In the genomic region with DNA sequence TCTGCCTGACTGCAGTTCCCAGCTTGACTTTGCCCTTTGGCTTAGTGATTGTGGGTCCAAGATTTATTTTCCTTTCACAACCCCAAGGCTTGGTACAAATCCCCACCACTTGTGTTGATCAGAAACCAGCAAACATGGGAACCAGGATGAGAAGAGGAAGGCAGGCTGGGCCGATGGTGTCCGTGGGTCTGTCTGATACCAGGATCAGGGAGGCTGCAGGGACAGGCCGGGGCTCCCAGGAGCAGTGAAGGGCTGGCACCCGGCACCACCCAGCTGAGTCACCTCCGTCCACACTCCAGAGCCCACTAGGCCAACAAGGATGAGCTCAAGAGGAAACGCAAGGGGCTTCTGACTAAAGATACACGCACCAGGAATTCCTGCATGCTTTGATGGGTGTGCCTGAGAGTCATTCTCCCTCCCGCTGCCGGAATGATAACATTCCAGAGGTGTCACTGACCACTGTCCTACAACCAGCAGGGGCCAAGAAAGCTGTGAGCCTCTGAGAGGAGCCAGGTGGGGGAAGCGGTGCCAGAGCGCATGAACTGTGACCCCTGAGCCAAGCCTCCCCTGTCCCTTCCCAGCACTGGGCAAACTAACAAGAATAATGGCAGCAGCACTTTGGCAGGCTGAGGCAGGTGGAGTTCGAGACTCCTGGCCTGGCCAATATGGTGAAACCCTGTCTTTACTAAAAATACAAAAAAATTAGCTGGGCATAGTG, we compare ENCODE assay signal across 1 cellular context.
TF ChIP-seq lines count a peak whose summit lies in the region.

No MANE protein-coding gene starts in this region.

TF ChIP-seq in HepG2, 621 proteins besides CTCF, POLR2A, EP300 and RAD21 (continues in another document):
- TF ChIP-seq, protein P1, sequence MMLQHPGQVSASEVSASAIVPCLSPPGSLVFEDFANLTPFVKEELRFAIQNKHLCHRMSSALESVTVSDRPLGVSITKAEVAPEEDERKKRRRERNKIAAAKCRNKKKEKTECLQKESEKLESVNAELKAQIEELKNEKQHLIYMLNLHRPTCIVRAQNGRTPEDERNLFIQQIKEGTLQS (CRISPR knock-in tag; IDR thresholded peaks at IDR 0.05): peak; percentile 52; the same call in 1 of the 2 replicates
- TF ChIP-seq, protein P2, sequence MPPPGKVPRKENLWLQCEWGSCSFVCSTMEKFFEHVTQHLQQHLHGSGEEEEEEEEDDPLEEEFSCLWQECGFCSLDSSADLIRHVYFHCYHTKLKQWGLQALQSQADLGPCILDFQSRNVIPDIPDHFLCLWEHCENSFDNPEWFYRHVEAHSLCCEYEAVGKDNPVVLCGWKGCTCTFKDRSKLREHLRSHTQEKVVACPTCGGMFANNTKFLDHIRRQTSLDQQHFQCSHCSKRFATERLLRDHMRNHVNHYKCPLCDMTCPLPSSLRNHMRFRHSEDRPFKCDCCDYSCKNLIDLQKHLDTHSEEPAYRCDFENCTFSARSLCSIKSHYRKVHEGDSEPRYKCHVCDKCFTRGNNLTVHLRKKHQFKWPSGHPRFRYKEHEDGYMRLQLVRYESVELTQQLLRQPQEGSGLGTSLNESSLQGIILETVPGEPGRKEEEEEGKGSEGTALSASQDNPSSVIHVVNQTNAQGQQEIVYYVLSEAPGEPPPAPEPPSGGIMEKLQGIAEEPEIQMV (CRISPR knock-in tag; IDR thresholded peaks at IDR 0.05; ENCODE audit: low read depth): peak; percentile 43; the same call in 1 of the 2 replicates
- TF ChIP-seq SMAD3 (CRISPR knock-in tag; IDR thresholded peaks at IDR 0.05) (no peak), HDAC1 (CRISPR knock-in tag; IDR thresholded peaks at IDR 0.05) (peak; percentile 74), SRSF9 (IDR thresholded peaks at IDR 0.05; ENCODE audit: borderline replicate concordance, insufficient read depth, low read depth, low read length, poor library complexity, severe bottlenecking) (no peak), RXRA (CRISPR knock-in tag; IDR thresholded peaks at IDR 0.05) (peak; percentile 34; the same call in 1 of the 2 replicates), MXI1 (IDR thresholded peaks at IDR 0.05; ENCODE audit: borderline replicate concordance, low read depth, low read length) (peak; percentile 44; the same call in 1 of the 3 replicates), ZNF296 (CRISPR knock-in tag; conservative IDR thresholded peaks at IDR 0.05) (0 out of 2 replicates have a peak, but pooled peaks have one; percentile 37), ZBTB7B (CRISPR knock-in tag; IDR thresholded peaks at IDR 0.05) (peak; percentile 31; the same call in 1 of the 2 replicates), ZNF747 (CRISPR knock-in tag; IDR thresholded peaks at IDR 0.05; ENCODE audit: borderline replicate concordance) (0 out of 2 replicates have a peak, but pooled peaks have one; percentile 30), ZNF550 (CRISPR knock-in tag; IDR thresholded peaks at IDR 0.05; ENCODE audit: borderline replicate concordance) (no peak; the same call in 1 of the 2 replicates), ZBTB3 (CRISPR knock-in tag; IDR thresholded peaks at IDR 0.05; ENCODE audit: borderline replicate concordance, low read depth) (no peak), RARA (CRISPR knock-in tag; IDR thresholded peaks at IDR 0.05) (0 out of 2 replicates have a peak, but pooled peaks have one; percentile 21), ASH2L (IDR thresholded peaks at IDR 0.05; ENCODE audit: insufficient read length, low read depth, low read length) (peak; percentile 21), RXRB (CRISPR knock-in tag; IDR thresholded peaks at IDR 0.05; ENCODE audit: borderline replicate concordance) (peak; percentile 38; the same call in 1 of the 2 replicates), ZNF772 (CRISPR knock-in tag; IDR thresholded peaks at IDR 0.05) (no peak), NR2C2 (CRISPR knock-in tag; IDR thresholded peaks at IDR 0.05; ENCODE audit: borderline replicate concordance) (peak; percentile 76), RARG (CRISPR knock-in tag; IDR thresholded peaks at IDR 0.05; ENCODE audit: low read depth) (peak; percentile 93; the same call in 1 of the 2 replicates), IRX3 (CRISPR knock-in tag; IDR thresholded peaks at IDR 0.05; ENCODE audit: borderline replicate concordance, low read depth) (no peak), HDAC2 (CRISPR knock-in tag; IDR thresholded peaks at IDR 0.05) (peak; percentile 52), NONO (IDR thresholded peaks at IDR 0.05) (no peak), NONO (CRISPR knock-in tag; conservative IDR thresholded peaks at IDR 0.05) (no peak), MEIS1 (CRISPR knock-in tag; IDR thresholded peaks at IDR 0.05; ENCODE audit: borderline replicate concordance) (peak; percentile 48; the same call in 1 of the 2 replicates), ZBTB38 (CRISPR knock-in tag; IDR thresholded peaks at IDR 0.05) (0 out of 2 replicates have a peak, but pooled peaks have one; percentile 33)
- TF ChIP-seq, protein P3, sequence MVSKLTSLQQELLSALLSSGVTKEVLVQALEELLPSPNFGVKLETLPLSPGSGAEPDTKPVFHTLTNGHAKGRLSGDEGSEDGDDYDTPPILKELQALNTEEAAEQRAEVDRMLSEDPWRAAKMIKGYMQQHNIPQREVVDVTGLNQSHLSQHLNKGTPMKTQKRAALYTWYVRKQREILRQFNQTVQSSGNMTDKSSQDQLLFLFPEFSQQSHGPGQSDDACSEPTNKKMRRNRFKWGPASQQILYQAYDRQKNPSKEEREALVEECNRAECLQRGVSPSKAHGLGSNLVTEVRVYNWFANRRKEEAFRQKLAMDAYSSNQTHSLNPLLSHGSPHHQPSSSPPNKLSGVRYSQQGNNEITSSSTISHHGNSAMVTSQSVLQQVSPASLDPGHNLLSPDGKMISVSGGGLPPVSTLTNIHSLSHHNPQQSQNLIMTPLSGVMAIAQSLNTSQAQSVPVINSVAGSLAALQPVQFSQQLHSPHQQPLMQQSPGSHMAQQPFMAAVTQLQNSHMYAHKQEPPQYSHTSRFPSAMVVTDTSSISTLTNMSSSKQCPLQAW (CRISPR knock-in tag; IDR thresholded peaks at IDR 0.05): 0 out of 2 replicates have a peak, but pooled peaks have one; percentile 34
- TF ChIP-seq, protein P4, sequence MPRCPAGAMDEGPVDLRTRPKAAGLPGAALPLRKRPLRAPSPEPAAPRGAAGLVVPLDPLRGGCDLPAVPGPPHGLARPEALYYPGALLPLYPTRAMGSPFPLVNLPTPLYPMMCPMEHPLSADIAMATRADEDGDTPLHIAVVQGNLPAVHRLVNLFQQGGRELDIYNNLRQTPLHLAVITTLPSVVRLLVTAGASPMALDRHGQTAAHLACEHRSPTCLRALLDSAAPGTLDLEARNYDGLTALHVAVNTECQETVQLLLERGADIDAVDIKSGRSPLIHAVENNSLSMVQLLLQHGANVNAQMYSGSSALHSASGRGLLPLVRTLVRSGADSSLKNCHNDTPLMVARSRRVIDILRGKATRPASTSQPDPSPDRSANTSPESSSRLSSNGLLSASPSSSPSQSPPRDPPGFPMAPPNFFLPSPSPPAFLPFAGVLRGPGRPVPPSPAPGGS (CRISPR knock-in tag; IDR thresholded peaks at IDR 0.05): no peak
- TF ChIP-seq, protein P5, sequence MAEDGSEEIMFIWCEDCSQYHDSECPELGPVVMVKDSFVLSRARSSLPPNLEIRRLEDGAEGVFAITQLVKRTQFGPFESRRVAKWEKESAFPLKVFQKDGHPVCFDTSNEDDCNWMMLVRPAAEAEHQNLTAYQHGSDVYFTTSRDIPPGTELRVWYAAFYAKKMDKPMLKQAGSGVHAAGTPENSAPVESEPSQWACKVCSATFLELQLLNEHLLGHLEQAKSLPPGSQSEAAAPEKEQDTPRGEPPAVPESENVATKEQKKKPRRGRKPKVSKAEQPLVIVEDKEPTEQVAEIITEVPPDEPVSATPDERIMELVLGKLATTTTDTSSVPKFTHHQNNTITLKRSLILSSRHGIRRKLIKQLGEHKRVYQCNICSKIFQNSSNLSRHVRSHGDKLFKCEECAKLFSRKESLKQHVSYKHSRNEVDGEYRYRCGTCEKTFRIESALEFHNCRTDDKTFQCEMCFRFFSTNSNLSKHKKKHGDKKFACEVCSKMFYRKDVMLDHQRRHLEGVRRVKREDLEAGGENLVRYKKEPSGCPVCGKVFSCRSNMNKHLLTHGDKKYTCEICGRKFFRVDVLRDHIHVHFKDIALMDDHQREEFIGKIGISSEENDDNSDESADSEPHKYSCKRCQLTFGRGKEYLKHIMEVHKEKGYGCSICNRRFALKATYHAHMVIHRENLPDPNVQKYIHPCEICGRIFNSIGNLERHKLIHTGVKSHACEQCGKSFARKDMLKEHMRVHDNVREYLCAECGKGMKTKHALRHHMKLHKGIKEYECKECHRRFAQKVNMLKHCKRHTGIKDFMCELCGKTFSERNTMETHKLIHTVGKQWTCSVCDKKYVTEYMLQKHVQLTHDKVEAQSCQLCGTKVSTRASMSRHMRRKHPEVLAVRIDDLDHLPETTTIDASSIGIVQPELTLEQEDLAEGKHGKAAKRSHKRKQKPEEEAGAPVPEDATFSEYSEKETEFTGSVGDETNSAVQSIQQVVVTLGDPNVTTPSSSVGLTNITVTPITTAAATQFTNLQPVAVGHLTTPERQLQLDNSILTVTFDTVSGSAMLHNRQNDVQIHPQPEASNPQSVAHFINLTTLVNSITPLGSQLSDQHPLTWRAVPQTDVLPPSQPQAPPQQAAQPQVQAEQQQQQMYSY (CRISPR knock-in tag; IDR thresholded peaks at IDR 0.05): 0 out of 2 replicates have a peak, but pooled peaks have one; percentile 21
- TF ChIP-seq, protein P6, sequence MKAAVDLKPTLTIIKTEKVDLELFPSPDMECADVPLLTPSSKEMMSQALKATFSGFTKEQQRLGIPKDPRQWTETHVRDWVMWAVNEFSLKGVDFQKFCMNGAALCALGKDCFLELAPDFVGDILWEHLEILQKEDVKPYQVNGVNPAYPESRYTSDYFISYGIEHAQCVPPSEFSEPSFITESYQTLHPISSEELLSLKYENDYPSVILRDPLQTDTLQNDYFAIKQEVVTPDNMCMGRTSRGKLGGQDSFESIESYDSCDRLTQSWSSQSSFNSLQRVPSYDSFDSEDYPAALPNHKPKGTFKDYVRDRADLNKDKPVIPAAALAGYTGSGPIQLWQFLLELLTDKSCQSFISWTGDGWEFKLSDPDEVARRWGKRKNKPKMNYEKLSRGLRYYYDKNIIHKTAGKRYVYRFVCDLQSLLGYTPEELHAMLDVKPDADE (CRISPR knock-in tag; IDR thresholded peaks at IDR 0.05): no peak
- TF ChIP-seq, protein P7, sequence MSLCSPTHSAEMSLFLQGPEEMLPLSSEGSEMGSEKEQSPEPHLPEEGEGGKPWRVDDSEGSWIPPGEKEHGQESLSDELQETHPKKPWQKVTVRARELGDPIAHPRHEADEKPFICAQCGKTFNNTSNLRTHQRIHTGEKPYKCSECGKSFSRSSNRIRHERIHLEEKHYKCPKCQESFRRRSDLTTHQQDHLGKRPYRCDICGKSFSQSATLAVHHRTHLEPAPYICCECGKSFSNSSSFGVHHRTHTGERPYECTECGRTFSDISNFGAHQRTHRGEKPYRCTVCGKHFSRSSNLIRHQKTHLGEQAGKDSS (CRISPR knock-in tag; IDR thresholded peaks at IDR 0.05; ENCODE audit: borderline replicate concordance, low read depth): peak; percentile 57; the same call in 1 of the 2 replicates
- TF ChIP-seq, protein P8, sequence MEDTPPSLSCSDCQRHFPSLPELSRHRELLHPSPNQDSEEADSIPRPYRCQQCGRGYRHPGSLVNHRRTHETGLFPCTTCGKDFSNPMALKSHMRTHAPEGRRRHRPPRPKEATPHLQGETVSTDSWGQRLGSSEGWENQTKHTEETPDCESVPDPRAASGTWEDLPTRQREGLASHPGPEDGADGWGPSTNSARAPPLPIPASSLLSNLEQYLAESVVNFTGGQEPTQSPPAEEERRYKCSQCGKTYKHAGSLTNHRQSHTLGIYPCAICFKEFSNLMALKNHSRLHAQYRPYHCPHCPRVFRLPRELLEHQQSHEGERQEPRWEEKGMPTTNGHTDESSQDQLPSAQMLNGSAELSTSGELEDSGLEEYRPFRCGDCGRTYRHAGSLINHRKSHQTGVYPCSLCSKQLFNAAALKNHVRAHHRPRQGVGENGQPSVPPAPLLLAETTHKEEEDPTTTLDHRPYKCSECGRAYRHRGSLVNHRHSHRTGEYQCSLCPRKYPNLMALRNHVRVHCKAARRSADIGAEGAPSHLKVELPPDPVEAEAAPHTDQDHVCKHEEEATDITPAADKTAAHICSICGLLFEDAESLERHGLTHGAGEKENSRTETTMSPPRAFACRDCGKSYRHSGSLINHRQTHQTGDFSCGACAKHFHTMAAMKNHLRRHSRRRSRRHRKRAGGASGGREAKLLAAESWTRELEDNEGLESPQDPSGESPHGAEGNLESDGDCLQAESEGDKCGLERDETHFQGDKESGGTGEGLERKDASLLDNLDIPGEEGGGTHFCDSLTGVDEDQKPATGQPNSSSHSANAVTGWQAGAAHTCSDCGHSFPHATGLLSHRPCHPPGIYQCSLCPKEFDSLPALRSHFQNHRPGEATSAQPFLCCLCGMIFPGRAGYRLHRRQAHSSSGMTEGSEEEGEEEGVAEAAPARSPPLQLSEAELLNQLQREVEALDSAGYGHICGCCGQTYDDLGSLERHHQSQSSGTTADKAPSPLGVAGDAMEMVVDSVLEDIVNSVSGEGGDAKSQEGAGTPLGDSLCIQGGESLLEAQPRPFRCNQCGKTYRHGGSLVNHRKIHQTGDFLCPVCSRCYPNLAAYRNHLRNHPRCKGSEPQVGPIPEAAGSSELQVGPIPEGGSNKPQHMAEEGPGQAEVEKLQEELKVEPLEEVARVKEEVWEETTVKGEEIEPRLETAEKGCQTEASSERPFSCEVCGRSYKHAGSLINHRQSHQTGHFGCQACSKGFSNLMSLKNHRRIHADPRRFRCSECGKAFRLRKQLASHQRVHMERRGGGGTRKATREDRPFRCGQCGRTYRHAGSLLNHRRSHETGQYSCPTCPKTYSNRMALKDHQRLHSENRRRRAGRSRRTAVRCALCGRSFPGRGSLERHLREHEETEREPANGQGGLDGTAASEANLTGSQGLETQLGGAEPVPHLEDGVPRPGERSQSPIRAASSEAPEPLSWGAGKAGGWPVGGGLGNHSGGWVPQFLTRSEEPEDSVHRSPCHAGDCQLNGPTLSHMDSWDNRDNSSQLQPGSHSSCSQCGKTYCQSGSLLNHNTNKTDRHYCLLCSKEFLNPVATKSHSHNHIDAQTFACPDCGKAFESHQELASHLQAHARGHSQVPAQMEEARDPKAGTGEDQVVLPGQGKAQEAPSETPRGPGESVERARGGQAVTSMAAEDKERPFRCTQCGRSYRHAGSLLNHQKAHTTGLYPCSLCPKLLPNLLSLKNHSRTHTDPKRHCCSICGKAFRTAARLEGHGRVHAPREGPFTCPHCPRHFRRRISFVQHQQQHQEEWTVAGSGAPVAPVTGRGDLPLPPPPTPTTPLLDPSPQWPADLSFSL (CRISPR knock-in tag; IDR thresholded peaks at IDR 0.05): 0 out of 2 replicates have a peak, but pooled peaks have one; percentile 34
- TF ChIP-seq, protein P9, sequence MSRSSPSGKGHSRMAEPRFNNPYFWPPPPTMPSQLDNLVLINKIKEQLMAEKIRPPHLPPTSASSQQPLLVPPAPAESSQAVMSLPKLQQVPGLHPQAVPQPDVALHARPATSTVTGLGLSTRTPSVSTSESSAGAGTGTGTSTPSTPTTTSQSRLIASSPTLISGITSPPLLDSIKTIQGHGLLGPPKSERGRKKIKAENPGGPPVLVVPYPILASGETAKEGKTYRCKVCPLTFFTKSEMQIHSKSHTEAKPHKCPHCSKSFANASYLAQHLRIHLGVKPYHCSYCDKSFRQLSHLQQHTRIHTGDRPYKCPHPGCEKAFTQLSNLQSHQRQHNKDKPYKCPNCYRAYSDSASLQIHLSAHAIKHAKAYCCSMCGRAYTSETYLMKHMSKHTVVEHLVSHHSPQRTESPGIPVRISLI (CRISPR knock-in tag; IDR thresholded peaks at IDR 0.05; ENCODE audit: borderline replicate concordance): 0 out of 2 replicates have a peak, but pooled peaks have one; percentile 34
